10 cellular contexts compared by ENCODE assay signal in genomic region chr12:53465679-53466078, GRCh38. TPM values are rescaled to one million over a fixed set of nuclear protein-coding genes. Genes with fewer than 3 reads are reported as not detected.
A peak's percentile ranks its signal among the peaks of the same experiment; 100 is the strongest.
DNase-seq lines count a peak whose midpoint lies in the region; ATAC-seq and TF ChIP-seq lines count a peak whose summit lies in the region.
"Had no signal": no experiment of that assay in that cellular context is flagged by ENCODE, and none has a peak within 500 bp of the region (broad histone marks: within the 10 kb centered on the region; RNA-seq: fewer than 3 reads in every experiment).

No MANE protein-coding gene starts in this region.

- H3K36me3 Mint-ChIP-seq in activated CD4-positive, alpha-beta memory T cell treated with anti-CD3 and anti-CD28 coated beads for 36 hours: peaks cover 77% of the 10 kb centered on the region
- H3K36me3 Mint-ChIP-seq in activated CD4-positive, alpha-beta memory T cell treated with anti-CD3 and anti-CD28 coated beads, Interleukin-2, amount 10 ng/mL, durations not matched to agents 7 days and 5 days (ENCODE audit: low read depth): peaks cover 90% of the 10 kb centered on the region

- POLR2A ChIA-PET in activated CD4-positive, alpha-beta memory T cell treated with anti-CD3 and anti-CD28 coated beads for 36 hours (lab: Charles Lee): interaction anchor here (1.3 to 2.5 kb wide), 3 partner anchors 8 to 18 kb away, joined by 3 to 16 read pairs (median 4); no protein-coding TSS in a partner anchor
- POLR2A ChIA-PET in activated CD4-positive, alpha-beta memory T cell treated with anti-CD3 and anti-CD28 coated beads, Interleukin-2, amount 10 ng/mL, durations not matched to agents 7 days and 5 days (lab: Charles Lee): interaction anchor here (1.0 to 20.5 kb wide), 3 partner anchors 5 to 43 kb away, joined by 4 to 281 read pairs (median 281); no protein-coding TSS in a partner anchor

- H3K4me3 Mint-ChIP-seq in activated CD4-positive, alpha-beta memory T cell treated with anti-CD3 and anti-CD28 coated beads for 36 hours: no peak overlapping the region
- no peak overlapping the region for H3K4me3 Mint-ChIP-seq in activated CD4-positive, alpha-beta memory T cell treated with anti-CD3 and anti-CD28 coated beads, Interleukin-2, amount 10 ng/mL, durations not matched to agents 7 days and 5 days
- H3K4me3 Mint-ChIP-seq: memory B cell had no signal

- peak overlapping the region; percentile 10 for H3K27ac ChIP-seq in neutrophil

- peaks cover 32% of the 10 kb centered on the region for H3K4me1 Mint-ChIP-seq in activated CD4-positive, alpha-beta memory T cell treated with anti-CD3 and anti-CD28 coated beads for 36 hours (ENCODE audit: low read depth)
- H3K4me1 Mint-ChIP-seq in activated CD4-positive, alpha-beta memory T cell treated with anti-CD3 and anti-CD28 coated beads, Interleukin-2, amount 10 ng/mL, durations not matched to agents 7 days and 5 days: peaks cover 40% of the 10 kb centered on the region

- H3K36me3 ChIP-seq in neutrophil: peaks cover 100% of the 10 kb centered on the region

- peak; percentile 9; the same call in 2 of the 3 replicates for ATAC-seq in SK-N-SH treated with all-trans-retinoic acid at 6 μM for 48 hours

- no peaks in the 10 kb centered on the region for H3K9me3 Mint-ChIP-seq in activated CD4-positive, alpha-beta memory T cell treated with anti-CD3 and anti-CD28 coated beads for 36 hours
- H3K9me3 Mint-ChIP-seq in activated CD4-positive, alpha-beta memory T cell treated with anti-CD3 and anti-CD28 coated beads, Interleukin-2, amount 10 ng/mL, durations not matched to agents 7 days and 5 days: no peaks in the 10 kb centered on the region
- H3K9me3 Mint-ChIP-seq: memory B cell had no signal

- no peaks in the 10 kb centered on the region for H3K9me3 ChIP-seq in neutrophil

- no peak overlapping the region for H3K4me3 ChIP-seq in neutrophil (ENCODE audit: low read depth in 1 of 2, low read length in 1 of 2)

- no peak for TF ChIP-seq CTCF in neutrophil (IDR thresholded peaks at IDR 0.05)

- no peaks in the 10 kb centered on the region for H3K27me3 Mint-ChIP-seq in activated CD4-positive, alpha-beta memory T cell treated with anti-CD3 and anti-CD28 coated beads for 36 hours
- H3K27me3 Mint-ChIP-seq in activated CD4-positive, alpha-beta memory T cell treated with anti-CD3 and anti-CD28 coated beads, Interleukin-2, amount 10 ng/mL, durations not matched to agents 7 days and 5 days: no peaks in the 10 kb centered on the region
- H3K27me3 Mint-ChIP-seq: memory B cell had no signal

- CTCF ChIA-PET in activated CD4-positive, alpha-beta memory T cell treated with anti-CD3 and anti-CD28 coated beads for 36 hours (lab: Charles Lee): interaction anchor here (0.6 to 1.7 kb wide), 2 partner anchors 11 to 141 kb away, joined by 3 to 8 read pairs; no protein-coding TSS in a partner anchor
- CTCF ChIA-PET in activated CD4-positive, alpha-beta memory T cell treated with anti-CD3 and anti-CD28 coated beads, Interleukin-2, amount 10 ng/mL, durations not matched to agents 7 days and 5 days (lab: Charles Lee): interaction anchor here (0.8 to 1.3 kb wide), 2 partner anchors 11 to 43 kb away, joined by 3 read pairs; no protein-coding TSS in a partner anchor

- intact Hi-C loops in activated CD4-positive, alpha-beta memory T cell treated with anti-CD3 and anti-CD28 coated beads for 36 hours (cut with micrococcal nuclease): no loop called here

- no peaks in the 10 kb centered on the region for H3K4me1 ChIP-seq in neutrophil (ENCODE audit: control insufficient read depth in 1 of 2, insufficient read depth in 1 of 2, low read depth in 1 of 2, low read length in 1 of 2)

- peak overlapping the region; percentile 40 for H3K27ac Mint-ChIP-seq in activated CD4-positive, alpha-beta memory T cell treated with anti-CD3 and anti-CD28 coated beads for 36 hours
- H3K27ac Mint-ChIP-seq in activated CD4-positive, alpha-beta memory T cell treated with anti-CD3 and anti-CD28 coated beads, Interleukin-2, amount 10 ng/mL, durations not matched to agents 7 days and 5 days: no peak overlapping the region
- H3K27ac Mint-ChIP-seq: memory B cell had no signal

- H3K27me3 ChIP-seq in neutrophil: no peaks in the 10 kb centered on the region

- DNase-seq in activated CD4-positive, alpha-beta memory T cell treated with anti-CD3 and anti-CD28 coated beads for 36 hours: no peak
- no peak for DNase-seq in activated CD4-positive, alpha-beta memory T cell treated with anti-CD3 and anti-CD28 coated beads, Interleukin-2, amount 10 ng/mL, durations not matched to agents 7 days and 5 days
- DNase-seq in NCI-H1105 (lab: John Stamatoyannopoulos, UW) (no peak), NCI-H748 (lab: John Stamatoyannopoulos, UW; ENCODE audit: unreplicated experiment) (no peak)
- DNase-seq: NCI-H2081 had no signal

TF ChIP-seq in SK-N-SH treated with all-trans-retinoic acid at 6 μM for 48 hours, 23 proteins besides CTCF, POLR2A, EP300 and RAD21:
- TF ChIP-seq SNAI2 (CRISPR knock-in tag; IDR thresholded peaks at IDR 0.05) (no peak), ISL1 (CRISPR knock-in tag; IDR thresholded peaks at IDR 0.05) (no peak), ARNTL (CRISPR knock-in tag; IDR thresholded peaks at IDR 0.05; ENCODE audit: borderline replicate concordance, low read depth) (no peak), TOX (CRISPR knock-in tag; IDR thresholded peaks at IDR 0.05; ENCODE audit: borderline replicate concordance) (no peak), PPARA (CRISPR knock-in tag; IDR thresholded peaks at IDR 0.05; ENCODE audit: borderline replicate concordance) (no peak), CREB5 (CRISPR knock-in tag; IDR thresholded peaks at IDR 0.05; ENCODE audit: low read depth) (no peak), ZFP3 (CRISPR knock-in tag; IDR thresholded peaks at IDR 0.05) (no peak), ZC3H10 (CRISPR knock-in tag; IDR thresholded peaks at IDR 0.05) (no peak)

RNA-seq across cellular contexts. Expression of gene PCBP2, which starts 13.8 kb away (rescaled TPM):
- 100 to 1,000 TPM; 897 to 926 TPM for total RNA-seq in activated CD4-positive, alpha-beta memory T cell treated with anti-CD3 and anti-CD28 coated beads for 36 hours
- total RNA-seq in activated CD4-positive, alpha-beta memory T cell treated with anti-CD3 and anti-CD28 coated beads, Interleukin-2, amount 10 ng/mL, durations not matched to agents 7 days and 5 days: 100 to 1,000 TPM; 738 to 756 TPM

RNA-seq across cellular contexts. Expression of gene PRR13, which starts 24.1 kb away (rescaled TPM):
- 100 to 1,000 TPM; 218 to 221 TPM for total RNA-seq in activated CD4-positive, alpha-beta memory T cell treated with anti-CD3 and anti-CD28 coated beads for 36 hours
- 100 to 1,000 TPM; 242 to 246 TPM for total RNA-seq in activated CD4-positive, alpha-beta memory T cell treated with anti-CD3 and anti-CD28 coated beads, Interleukin-2, amount 10 ng/mL, durations not matched to agents 7 days and 5 days

RNA-seq across cellular contexts. Expression of gene MAP3K12, which starts 33.6 kb away (rescaled TPM):
- total RNA-seq in activated CD4-positive, alpha-beta memory T cell treated with anti-CD3 and anti-CD28 coated beads for 36 hours: 10 to 100 TPM; 13.0 to 14.7 TPM
- total RNA-seq in activated CD4-positive, alpha-beta memory T cell treated with anti-CD3 and anti-CD28 coated beads, Interleukin-2, amount 10 ng/mL, durations not matched to agents 7 days and 5 days: 10 to 100 TPM; 24.8 to 25.7 TPM

RNA-seq across cellular contexts. Expression of gene TARBP2, which starts 35.4 kb away (rescaled TPM):
- 10 to 100 TPM; 27.5 to 29.7 TPM for total RNA-seq in activated CD4-positive, alpha-beta memory T cell treated with anti-CD3 and anti-CD28 coated beads for 36 hours
- 10 to 100 TPM; 24.5 to 28.0 TPM for total RNA-seq in activated CD4-positive, alpha-beta memory T cell treated with anti-CD3 and anti-CD28 coated beads, Interleukin-2, amount 10 ng/mL, durations not matched to agents 7 days and 5 days

RNA-seq across cellular contexts. Expression of gene NPFF, which starts 41.6 kb away (rescaled TPM):
- under 1 TPM in 1 of 2 experiments, not detected in 1; 0.58 TPM for total RNA-seq in activated CD4-positive, alpha-beta memory T cell treated with anti-CD3 and anti-CD28 coated beads for 36 hours
- not detected for total RNA-seq in activated CD4-positive, alpha-beta memory T cell treated with anti-CD3 and anti-CD28 coated beads, Interleukin-2, amount 10 ng/mL, durations not matched to agents 7 days and 5 days
- total RNA-seq: activated CD8-positive, alpha-beta memory T cell treated with anti-CD3 and anti-CD28 coated beads for 36 hours; T-helper 2 cell treated with Interferon-gamma antibody and Interleukin-4, amounts not matched to agents 100 ng/mL and 5 ng/mL, for 36 hours had no signal
